1 cellular context compared by ENCODE assay signal in genomic region chr10:63200416-63200815, GRCh38.
TF ChIP-seq lines count a peak whose summit lies in the region.

No MANE protein-coding gene starts in this region.

TF ChIP-seq in GM23338, 12 proteins besides CTCF, POLR2A, EP300 and RAD21 (continued from another document):
- no peak for TF ChIP-seq ZNF462 (CRISPR knock-in tag; IDR thresholded peaks at IDR 0.05)
- no peak for TF ChIP-seq EZH2 (IDR thresholded peaks at IDR 0.05; ENCODE audit: low read depth, unreplicated experiment)
- no peak for TF ChIP-seq EZH2phosphoT487 (IDR thresholded peaks at IDR 0.05; ENCODE audit: unreplicated experiment)
- TF ChIP-seq STAT1 (IDR thresholded peaks at IDR 0.05; ENCODE audit: unreplicated experiment) = no peak
- TF ChIP-seq ETS1 (IDR thresholded peaks at IDR 0.05) = no peak; the same call in 1 of the 2 replicates
TF ChIP-seq in GM23338: peak in this region for 0.
